Comparison of ENCODE assay signal across 2 cellular contexts in the genomic region with DNA sequence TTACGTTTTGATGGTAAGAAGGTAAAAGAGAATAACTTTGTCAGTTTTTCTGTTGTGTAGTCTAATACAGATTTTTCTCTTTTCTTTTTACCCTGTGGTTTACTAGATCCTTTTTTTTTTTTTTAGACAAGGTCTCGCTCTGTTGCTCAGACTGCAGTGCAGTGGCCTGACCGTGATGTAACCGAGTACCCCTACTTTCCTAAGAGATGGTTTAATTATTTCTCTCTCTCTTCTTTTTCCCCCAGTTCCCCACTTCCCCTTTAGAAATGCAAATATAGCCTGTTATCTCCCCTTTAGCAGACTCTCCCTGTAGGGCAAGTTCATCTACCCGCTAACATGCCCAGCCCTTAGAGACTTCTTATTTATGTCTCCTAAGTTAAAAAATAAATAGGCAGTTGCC.
A peak's percentile ranks its signal among the peaks of the same experiment; 100 is the strongest.
TF ChIP-seq lines count a peak whose summit lies in the region.

No MANE protein-coding gene starts in this region.

TF ChIP-seq in GM12878, 131 proteins besides CTCF, POLR2A, EP300 and RAD21 (continued from another document and continues in another):
- no peak for TF ChIP-seq NRF1 (conservative IDR thresholded peaks at IDR 0.05; ENCODE audit: low read depth, low read length)
- TF ChIP-seq IRF4 (IDR thresholded peaks at IDR 0.05; ENCODE audit: low read depth, low read length): 0 out of 2 replicates have a peak, but pooled peaks have one; percentile 31
- TF ChIP-seq BHLHE40 (IDR thresholded peaks at IDR 0.05; ENCODE audit: borderline replicate concordance in 1 of 2, low read depth in 2 of 2, low read length in 1 of 2): peak in 1 of 2 experiments; percentile 28; a peak in 1 of 4 replicates
- no peak for TF ChIP-seq ZNF622 (IDR thresholded peaks at IDR 0.05)
- no peak for TF ChIP-seq MEF2B (IDR thresholded peaks at IDR 0.05; ENCODE audit: partially characterized antibody, poor library complexity, severe bottlenecking)
- peak; percentile 90 for TF ChIP-seq MTA2 (IDR thresholded peaks at IDR 0.05; ENCODE audit: low read depth)
- TF ChIP-seq, protein P1, sequence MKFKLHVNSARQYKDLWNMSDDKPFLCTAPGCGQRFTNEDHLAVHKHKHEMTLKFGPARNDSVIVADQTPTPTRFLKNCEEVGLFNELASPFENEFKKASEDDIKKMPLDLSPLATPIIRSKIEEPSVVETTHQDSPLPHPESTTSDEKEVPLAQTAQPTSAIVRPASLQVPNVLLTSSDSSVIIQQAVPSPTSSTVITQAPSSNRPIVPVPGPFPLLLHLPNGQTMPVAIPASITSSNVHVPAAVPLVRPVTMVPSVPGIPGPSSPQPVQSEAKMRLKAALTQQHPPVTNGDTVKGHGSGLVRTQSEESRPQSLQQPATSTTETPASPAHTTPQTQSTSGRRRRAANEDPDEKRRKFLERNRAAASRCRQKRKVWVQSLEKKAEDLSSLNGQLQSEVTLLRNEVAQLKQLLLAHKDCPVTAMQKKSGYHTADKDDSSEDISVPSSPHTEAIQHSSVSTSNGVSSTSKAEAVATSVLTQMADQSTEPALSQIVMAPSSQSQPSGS (IDR thresholded peaks at IDR 0.05; ENCODE audit: low read length): peak; percentile 64; the same call in 1 of the 2 replicates
- TF ChIP-seq BRCA1 (IDR thresholded peaks at IDR 0.05; ENCODE audit: low read depth, low read length): no peak
- TF ChIP-seq KDM1A (IDR thresholded peaks at IDR 0.05; ENCODE audit: borderline replicate concordance): no peak
- TF ChIP-seq ZSCAN29 (IDR thresholded peaks at IDR 0.05): 0 out of 2 replicates have a peak, but pooled peaks have one; percentile 40
- TF ChIP-seq CBX3 (IDR thresholded peaks at IDR 0.05; ENCODE audit: borderline replicate concordance, low read depth): no peak
- TF ChIP-seq, protein P2, sequence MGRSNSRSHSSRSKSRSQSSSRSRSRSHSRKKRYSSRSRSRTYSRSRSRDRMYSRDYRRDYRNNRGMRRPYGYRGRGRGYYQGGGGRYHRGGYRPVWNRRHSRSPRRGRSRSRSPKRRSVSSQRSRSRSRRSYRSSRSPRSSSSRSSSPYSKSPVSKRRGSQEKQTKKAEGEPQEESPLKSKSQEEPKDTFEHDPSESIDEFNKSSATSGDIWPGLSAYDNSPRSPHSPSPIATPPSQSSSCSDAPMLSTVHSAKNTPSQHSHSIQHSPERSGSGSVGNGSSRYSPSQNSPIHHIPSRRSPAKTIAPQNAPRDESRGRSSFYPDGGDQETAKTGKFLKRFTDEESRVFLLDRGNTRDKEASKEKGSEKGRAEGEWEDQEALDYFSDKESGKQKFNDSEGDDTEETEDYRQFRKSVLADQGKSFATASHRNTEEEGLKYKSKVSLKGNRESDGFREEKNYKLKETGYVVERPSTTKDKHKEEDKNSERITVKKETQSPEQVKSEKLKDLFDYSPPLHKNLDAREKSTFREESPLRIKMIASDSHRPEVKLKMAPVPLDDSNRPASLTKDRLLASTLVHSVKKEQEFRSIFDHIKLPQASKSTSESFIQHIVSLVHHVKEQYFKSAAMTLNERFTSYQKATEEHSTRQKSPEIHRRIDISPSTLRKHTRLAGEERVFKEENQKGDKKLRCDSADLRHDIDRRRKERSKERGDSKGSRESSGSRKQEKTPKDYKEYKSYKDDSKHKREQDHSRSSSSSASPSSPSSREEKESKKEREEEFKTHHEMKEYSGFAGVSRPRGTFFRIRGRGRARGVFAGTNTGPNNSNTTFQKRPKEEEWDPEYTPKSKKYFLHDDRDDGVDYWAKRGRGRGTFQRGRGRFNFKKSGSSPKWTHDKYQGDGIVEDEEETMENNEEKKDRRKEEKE (IDR thresholded peaks at IDR 0.05): no peak
- no peak for TF ChIP-seq FOXM1 (IDR thresholded peaks at IDR 0.05; ENCODE audit: low read depth, low read length)
- TF ChIP-seq PAX8 (IDR thresholded peaks at IDR 0.05): 0 out of 2 replicates have a peak, but pooled peaks have one; percentile 77
- TF ChIP-seq, protein P3, sequence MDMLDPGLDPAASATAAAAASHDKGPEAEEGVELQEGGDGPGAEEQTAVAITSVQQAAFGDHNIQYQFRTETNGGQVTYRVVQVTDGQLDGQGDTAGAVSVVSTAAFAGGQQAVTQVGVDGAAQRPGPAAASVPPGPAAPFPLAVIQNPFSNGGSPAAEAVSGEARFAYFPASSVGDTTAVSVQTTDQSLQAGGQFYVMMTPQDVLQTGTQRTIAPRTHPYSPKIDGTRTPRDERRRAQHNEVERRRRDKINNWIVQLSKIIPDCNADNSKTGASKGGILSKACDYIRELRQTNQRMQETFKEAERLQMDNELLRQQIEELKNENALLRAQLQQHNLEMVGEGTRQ (IDR thresholded peaks at IDR 0.05; ENCODE audit: borderline replicate concordance, low read depth, low read length): no peak
- no peak for TF ChIP-seq NR2C2 (IDR thresholded peaks at IDR 0.05; ENCODE audit: borderline replicate concordance, control insufficient read depth, insufficient read length, low read depth)
- TF ChIP-seq ZBED1 (IDR thresholded peaks at IDR 0.05; ENCODE audit: borderline replicate concordance): no peak
- no peak for TF ChIP-seq SMC3 (IDR thresholded peaks at IDR 0.05; ENCODE audit: borderline replicate concordance, low read length)
- TF ChIP-seq BMI1 (IDR thresholded peaks at IDR 0.05; ENCODE audit: borderline replicate concordance): peak; percentile 57; the same call in 1 of the 2 replicates
- 0 out of 2 replicates have a peak, but pooled peaks have one; percentile 15 for TF ChIP-seq CBFB (IDR thresholded peaks at IDR 0.05; ENCODE audit: low read depth)
- TF ChIP-seq ATF7 (IDR thresholded peaks at IDR 0.05; ENCODE audit: low read depth): peak; percentile 89
- TF ChIP-seq JUND (IDR thresholded peaks at IDR 0.05; ENCODE audit: low read depth, low read length): no peak
- peak; percentile 91 to 94 for TF ChIP-seq IKZF2 (IDR thresholded peaks at IDR 0.05)
- TF ChIP-seq POU2F2 (IDR thresholded peaks at IDR 0.05; ENCODE audit: borderline replicate concordance, low read depth, low read length): peak; percentile 67; the same call in 2 of the 3 replicates

TF ChIP-seq in WTC11, 78 proteins besides CTCF, POLR2A, EP300 and RAD21:
- TF ChIP-seq, protein P4, sequence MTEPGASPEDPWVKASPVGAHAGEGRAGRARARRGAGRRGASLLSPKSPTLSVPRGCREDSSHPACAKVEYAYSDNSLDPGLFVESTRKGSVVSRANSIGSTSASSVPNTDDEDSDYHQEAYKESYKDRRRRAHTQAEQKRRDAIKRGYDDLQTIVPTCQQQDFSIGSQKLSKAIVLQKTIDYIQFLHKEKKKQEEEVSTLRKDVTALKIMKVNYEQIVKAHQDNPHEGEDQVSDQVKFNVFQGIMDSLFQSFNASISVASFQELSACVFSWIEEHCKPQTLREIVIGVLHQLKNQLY (CRISPR knock-in tag; IDR thresholded peaks at IDR 0.05): no peak
- no peak for TF ChIP-seq MXD4 (CRISPR knock-in tag; IDR thresholded peaks at IDR 0.05; ENCODE audit: borderline replicate concordance)
- TF ChIP-seq SOX15 (CRISPR knock-in tag; IDR thresholded peaks at IDR 0.05): no peak
- no peak for TF ChIP-seq TEAD1 (CRISPR knock-in tag; IDR thresholded peaks at IDR 0.05)
- no peak for TF ChIP-seq NR2C2 (CRISPR knock-in tag; IDR thresholded peaks at IDR 0.05)
- TF ChIP-seq, protein P1 (CRISPR knock-in tag; IDR thresholded peaks at IDR 0.05; ENCODE audit: borderline replicate concordance, low read depth): no peak
- no peak for TF ChIP-seq ZNF317 (CRISPR knock-in tag; IDR thresholded peaks at IDR 0.05; ENCODE audit: borderline replicate concordance, low read depth)
- no peak for TF ChIP-seq ZNF423 (CRISPR knock-in tag; IDR thresholded peaks at IDR 0.05)
- TF ChIP-seq GABPB1 (CRISPR knock-in tag; IDR thresholded peaks at IDR 0.05): no peak
- TF ChIP-seq, protein P5, sequence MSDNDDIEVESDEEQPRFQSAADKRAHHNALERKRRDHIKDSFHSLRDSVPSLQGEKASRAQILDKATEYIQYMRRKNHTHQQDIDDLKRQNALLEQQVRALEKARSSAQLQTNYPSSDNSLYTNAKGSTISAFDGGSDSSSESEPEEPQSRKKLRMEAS (CRISPR knock-in tag; IDR thresholded peaks at IDR 0.05): no peak
- no peak for TF ChIP-seq ZNF138 (CRISPR knock-in tag; conservative IDR thresholded peaks at IDR 0.05)
- TF ChIP-seq, protein P6, sequence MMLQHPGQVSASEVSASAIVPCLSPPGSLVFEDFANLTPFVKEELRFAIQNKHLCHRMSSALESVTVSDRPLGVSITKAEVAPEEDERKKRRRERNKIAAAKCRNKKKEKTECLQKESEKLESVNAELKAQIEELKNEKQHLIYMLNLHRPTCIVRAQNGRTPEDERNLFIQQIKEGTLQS (CRISPR knock-in tag; conservative IDR thresholded peaks at IDR 0.05): no peak
- TF ChIP-seq, protein P7, sequence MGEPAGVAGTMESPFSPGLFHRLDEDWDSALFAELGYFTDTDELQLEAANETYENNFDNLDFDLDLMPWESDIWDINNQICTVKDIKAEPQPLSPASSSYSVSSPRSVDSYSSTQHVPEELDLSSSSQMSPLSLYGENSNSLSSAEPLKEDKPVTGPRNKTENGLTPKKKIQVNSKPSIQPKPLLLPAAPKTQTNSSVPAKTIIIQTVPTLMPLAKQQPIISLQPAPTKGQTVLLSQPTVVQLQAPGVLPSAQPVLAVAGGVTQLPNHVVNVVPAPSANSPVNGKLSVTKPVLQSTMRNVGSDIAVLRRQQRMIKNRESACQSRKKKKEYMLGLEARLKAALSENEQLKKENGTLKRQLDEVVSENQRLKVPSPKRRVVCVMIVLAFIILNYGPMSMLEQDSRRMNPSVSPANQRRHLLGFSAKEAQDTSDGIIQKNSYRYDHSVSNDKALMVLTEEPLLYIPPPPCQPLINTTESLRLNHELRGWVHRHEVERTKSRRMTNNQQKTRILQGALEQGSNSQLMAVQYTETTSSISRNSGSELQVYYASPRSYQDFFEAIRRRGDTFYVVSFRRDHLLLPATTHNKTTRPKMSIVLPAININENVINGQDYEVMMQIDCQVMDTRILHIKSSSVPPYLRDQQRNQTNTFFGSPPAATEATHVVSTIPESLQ (CRISPR knock-in tag; IDR thresholded peaks at IDR 0.05): no peak
